Comparison of ENCODE assay signal across 11 cellular contexts in the genomic region with DNA sequence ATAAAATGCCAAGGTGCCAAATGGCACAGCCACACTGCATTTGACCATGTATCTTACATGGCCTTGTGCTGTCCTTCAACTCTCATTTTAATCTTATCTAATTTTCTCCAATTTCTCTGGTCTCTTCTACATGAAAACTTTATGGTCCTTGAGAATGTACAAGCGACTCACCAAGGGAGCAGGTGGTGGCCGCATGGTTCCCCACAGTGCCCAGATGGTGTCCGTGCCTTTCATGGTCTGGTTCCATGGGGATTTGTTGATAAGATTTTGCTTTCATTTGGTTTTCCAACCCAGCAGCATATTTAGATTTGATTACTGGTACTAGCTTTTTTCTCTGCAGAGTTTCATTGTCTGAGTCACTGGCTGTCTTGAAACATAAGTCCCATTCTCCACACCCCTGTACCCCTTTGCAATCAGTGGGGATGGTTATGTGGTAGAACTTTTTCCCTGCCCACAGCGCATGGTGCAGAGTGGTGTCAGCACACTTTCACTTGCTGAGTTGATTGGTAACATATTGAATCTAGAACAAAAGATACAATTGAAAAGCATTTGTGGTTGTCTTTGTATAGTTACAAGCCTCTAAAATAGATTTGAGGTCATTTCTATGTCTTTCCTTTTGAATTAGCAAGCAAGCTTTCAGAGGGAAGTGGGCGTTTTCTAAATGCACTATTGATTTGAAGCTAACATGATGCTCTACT. TPM values are rescaled to one million over a fixed set of nuclear protein-coding genes. Genes with fewer than 3 reads are reported as not detected.
DNase-seq lines count a peak whose midpoint lies in the region; ATAC-seq and TF ChIP-seq lines count a peak whose summit lies in the region.
"Had no signal": no experiment of that assay in that cellular context is flagged by ENCODE, and none has a peak within 500 bp of the region (broad histone marks: within the 10 kb centered on the region; RNA-seq: fewer than 3 reads in every experiment).

No MANE protein-coding gene starts in this region.

- TF ChIP-seq CTCF in left ventricle myocardium inferior (IDR thresholded peaks at IDR 0.05; ENCODE audit: borderline replicate concordance) = no peak

- POLR2A ChIA-PET in activated CD4-positive, alpha-beta T cell treated with anti-CD3 and anti-CD28 coated beads, Interleukin-2, amount 10 ng/mL, durations not matched to agents 7 days and 5 days (lab: Charles Lee) = interaction anchor here (0.8 kb wide), 1 partner anchor 1081 kb away, joined by 3 read pairs; no protein-coding TSS in a partner anchor

- H3K9me3 Mint-ChIP-seq in activated CD4-positive, alpha-beta T cell treated with anti-CD3 and anti-CD28 coated beads, Interleukin-2, amount 10 ng/mL, durations not matched to agents 7 days and 5 days = no peaks in the 10 kb centered on the region
- H3K9me3 Mint-ChIP-seq in activated naive CD8-positive, alpha-beta T cell treated with anti-CD3 and anti-CD28 coated beads for 36 hours = no peaks in the 10 kb centered on the region
- no peaks in the 10 kb centered on the region for H3K9me3 Mint-ChIP-seq in stimulated activated naive B cell treated with anti-CD40 and anti-IgM and Interleukin-4, amounts not matched to agents 10 μg/mL and 1 μg/mL and 100 μg/mL, for 72 hours
- H3K9me3 Mint-ChIP-seq: naive thymus-derived CD4-positive, alpha-beta T cell had no signal

- no peak overlapping the region for H3K4me3 ChIP-seq in left ventricle myocardium inferior

- H3K9me3 ChIP-seq in left ventricle myocardium inferior (replicated peaks) = no peaks in the 10 kb centered on the region

- CTCF ChIA-PET in activated CD4-positive, alpha-beta T cell treated with anti-CD3 and anti-CD28 coated beads, Interleukin-2, amount 10 ng/mL, durations not matched to agents 7 days and 5 days (lab: Charles Lee) = interaction anchor here (1.0 to 1.5 kb wide), 2 partner anchors 10 to 12 kb away, joined by 3 to 6 read pairs; no protein-coding TSS in a partner anchor

- H3K27me3 ChIP-seq in left ventricle myocardium inferior (ENCODE audit: low read depth) = no peaks in the 10 kb centered on the region

- peak; percentile 71 for ATAC-seq in HG03108 (IDR thresholded peaks at IDR 0.05; ENCODE audit: unreplicated experiment)
- ATAC-seq in stimulated activated naive B cell treated with anti-CD40 and anti-IgM and Interleukin-4, amounts not matched to agents 10 μg/mL and 1 μg/mL and 100 μg/mL, for 72 hours (replicated peaks) = peak; percentile 87 to 91
- ATAC-seq: naive thymus-derived CD4-positive, alpha-beta T cell had no signal

- intact Hi-C loops in left ventricle myocardium inferior (cut with micrococcal nuclease) = no loop called here

- peak; percentile 27 to 64 for DNase-seq in activated CD4-positive, alpha-beta T cell treated with anti-CD3 and anti-CD28 coated beads, Interleukin-2, amount 50 U/mL, for 24 hours (ENCODE audit: low read depth in 1 of 2, low spot score in 1 of 2)
- DNase-seq in activated CD4-positive, alpha-beta T cell treated with anti-CD3 and anti-CD28 coated beads, Interleukin-2, amount 10 ng/mL, durations not matched to agents 7 days and 5 days = no peak
- DNase-seq in activated naive CD8-positive, alpha-beta T cell treated with anti-CD3 and anti-CD28 coated beads for 36 hours = peak; percentile 77
- DNase-seq in stimulated activated naive B cell treated with anti-CD40 and anti-IgM and Interleukin-4, amounts not matched to agents 10 μg/mL and 1 μg/mL and 100 μg/mL, for 72 hours = peak; percentile 36
- no peak for DNase-seq in AG20443 (ENCODE audit: low spot score)
- no peak for DNase-seq in left ventricle myocardium inferior
- no peak for DNase-seq in HUDEP-2 (lab: John Stamatoyannopoulos, UW; ENCODE audit: unreplicated experiment in 76 of 76)
- DNase-seq: activated CD4-positive, CD25-positive, alpha-beta regulatory T cell; NCI-H1436 treated with DMSO at 0.1 percent for 48 hours had no signal

- H3K27ac ChIP-seq in left ventricle myocardium inferior (replicated peaks) = no peak overlapping the region

- H3K36me3 Mint-ChIP-seq in activated CD4-positive, alpha-beta T cell treated with anti-CD3 and anti-CD28 coated beads, Interleukin-2, amount 10 ng/mL, durations not matched to agents 7 days and 5 days (ENCODE audit: low read depth) = no peaks in the 10 kb centered on the region
- peaks cover 4% of the 10 kb centered on the region for H3K36me3 Mint-ChIP-seq in activated naive CD8-positive, alpha-beta T cell treated with anti-CD3 and anti-CD28 coated beads for 36 hours
- no peaks in the 10 kb centered on the region for H3K36me3 Mint-ChIP-seq in stimulated activated naive B cell treated with anti-CD40 and anti-IgM and Interleukin-4, amounts not matched to agents 10 μg/mL and 1 μg/mL and 100 μg/mL, for 72 hours

- peaks cover 55% of the 10 kb centered on the region for H3K27me3 Mint-ChIP-seq in activated CD4-positive, alpha-beta T cell treated with anti-CD3 and anti-CD28 coated beads, Interleukin-2, amount 10 ng/mL, durations not matched to agents 7 days and 5 days
- H3K27me3 Mint-ChIP-seq in activated naive CD8-positive, alpha-beta T cell treated with anti-CD3 and anti-CD28 coated beads for 36 hours = peaks cover 43% of the 10 kb centered on the region
- H3K27me3 Mint-ChIP-seq in stimulated activated naive B cell treated with anti-CD40 and anti-IgM and Interleukin-4, amounts not matched to agents 10 μg/mL and 1 μg/mL and 100 μg/mL, for 72 hours = peaks cover 3 to 6% of the 10 kb centered on the region in 2 donors

- peaks cover 77% of the 10 kb centered on the region for H3K4me1 ChIP-seq in left ventricle myocardium inferior

- H3K4me1 Mint-ChIP-seq in activated CD4-positive, alpha-beta T cell treated with anti-CD3 and anti-CD28 coated beads, Interleukin-2, amount 10 ng/mL, durations not matched to agents 7 days and 5 days = peaks cover 31% of the 10 kb centered on the region
- H3K4me1 Mint-ChIP-seq in activated naive CD8-positive, alpha-beta T cell treated with anti-CD3 and anti-CD28 coated beads for 36 hours = peaks cover 37% of the 10 kb centered on the region
- peaks cover 11 to 28% of the 10 kb centered on the region in 2 donors for H3K4me1 Mint-ChIP-seq in stimulated activated naive B cell treated with anti-CD40 and anti-IgM and Interleukin-4, amounts not matched to agents 10 μg/mL and 1 μg/mL and 100 μg/mL, for 72 hours

- H3K36me3 ChIP-seq in left ventricle myocardium inferior = no peaks in the 10 kb centered on the region

- no peak overlapping the region for H3K4me3 Mint-ChIP-seq in activated CD4-positive, alpha-beta T cell treated with anti-CD3 and anti-CD28 coated beads, Interleukin-2, amount 10 ng/mL, durations not matched to agents 7 days and 5 days
- no peak overlapping the region for H3K4me3 Mint-ChIP-seq in activated naive CD8-positive, alpha-beta T cell treated with anti-CD3 and anti-CD28 coated beads for 36 hours
- peak overlapping the region; percentile 1 to 17 for H3K4me3 Mint-ChIP-seq in stimulated activated naive B cell treated with anti-CD40 and anti-IgM and Interleukin-4, amounts not matched to agents 10 μg/mL and 1 μg/mL and 100 μg/mL, for 72 hours
- H3K4me3 Mint-ChIP-seq: naive thymus-derived CD4-positive, alpha-beta T cell had no signal

- H3K27ac Mint-ChIP-seq in activated CD4-positive, alpha-beta T cell treated with anti-CD3 and anti-CD28 coated beads, Interleukin-2, amount 10 ng/mL, durations not matched to agents 7 days and 5 days = no peak overlapping the region
- peak overlapping the region; percentile 90 for H3K27ac Mint-ChIP-seq in activated naive CD8-positive, alpha-beta T cell treated with anti-CD3 and anti-CD28 coated beads for 36 hours
- H3K27ac Mint-ChIP-seq in stimulated activated naive B cell treated with anti-CD40 and anti-IgM and Interleukin-4, amounts not matched to agents 10 μg/mL and 1 μg/mL and 100 μg/mL, for 72 hours = peak overlapping the region; percentile 62
- H3K27ac Mint-ChIP-seq: naive thymus-derived CD4-positive, alpha-beta T cell had no signal

RNA-seq across cellular contexts. Expression of a gene that starts 24.1 kb away (rescaled TPM):
- under 1 TPM; 0.58 to 0.72 TPM for total RNA-seq in activated CD4-positive, alpha-beta T cell treated with anti-CD3 and anti-CD28 coated beads, Interleukin-2, amount 10 ng/mL, durations not matched to agents 7 days and 5 days
- total RNA-seq in activated naive CD8-positive, alpha-beta T cell treated with anti-CD3 and anti-CD28 coated beads for 36 hours = 1 to 10 TPM; 2.2 to 2.4 TPM
- total RNA-seq in left ventricle myocardium inferior = 6.3 TPM

Comparison
In these comparisons a context has a peak if more than half of its experiments do, and no peak if none do; other contexts are left out.
1. DNase-seq: peak in activated CD4-positive, alpha-beta T cell treated with anti-CD3 and anti-CD28 coated beads, Interleukin-2, amount 50 U/mL, for 24 hours (2 of 2), activated naive CD8-positive, alpha-beta T cell treated with anti-CD3 and anti-CD28 coated beads for 36 hours (single experiment) and stimulated activated naive B cell treated with anti-CD40 and anti-IgM and Interleukin-4, amounts not matched to agents 10 μg/mL and 1 μg/mL and 100 μg/mL, for 72 hours (single experiment); none in activated CD4-positive, alpha-beta T cell treated with anti-CD3 and anti-CD28 coated beads, Interleukin-2, amount 10 ng/mL, durations not matched to agents 7 days and 5 days (single experiment), AG20443 (single experiment), left ventricle myocardium inferior (single experiment) and HUDEP-2 (0 of 76).
2. H3K4me3 Mint-ChIP-seq: peak in stimulated activated naive B cell treated with anti-CD40 and anti-IgM and Interleukin-4, amounts not matched to agents 10 μg/mL and 1 μg/mL and 100 μg/mL, for 72 hours (2 of 2); none in activated CD4-positive, alpha-beta T cell treated with anti-CD3 and anti-CD28 coated beads, Interleukin-2, amount 10 ng/mL, durations not matched to agents 7 days and 5 days (single experiment) and activated naive CD8-positive, alpha-beta T cell treated with anti-CD3 and anti-CD28 coated beads for 36 hours (single experiment).